Comparison of ENCODE assay signal across 18 cellular contexts in genomic region chr7:128265906-128266300, GRCh38. TPM values are rescaled to one million over a fixed set of nuclear protein-coding genes. Genes with fewer than 3 reads are reported as not detected.
"Had no signal": no experiment of that assay in that cellular context is flagged by ENCODE, and none has a peak within 500 bp of the region (broad histone marks: within the 10 kb centered on the region; RNA-seq: fewer than 3 reads in every experiment).

No MANE protein-coding gene starts in this region.

- H3K27me3 ChIP-seq: neural progenitor cell, vagina had no signal

- H3K4me3 ChIP-seq: heart right ventricle, left lung, neural progenitor cell, skin epidermis, thoracic aorta, vagina had no signal

- DNase-seq: activated CD4-positive, alpha-beta T cell treated with anti-CD3 and anti-CD28 coated beads for 36 hours; activated CD8-positive, alpha-beta memory T cell treated with anti-CD3 and anti-CD28 coated beads, Interleukin-2, amount 50 U/mL, for 48 hours; activated CD8-positive, alpha-beta T cell treated with anti-CD3 and anti-CD28 coated beads, Interleukin-2, amount 10 ng/mL, durations not matched to agents 7 days and 5 days; activated naive CD4-positive, alpha-beta T cell treated with Interleukin-2 at 50 U/mL for 16 hours; activated naive CD8-positive, alpha-beta T cell treated with anti-CD3 and anti-CD28 coated beads, Interleukin-2, amount 50 U/mL, for 24 hours; heart right ventricle; islet precursor cell; left lung; stimulated activated CD4-positive, alpha-beta T cell treated with anti-CD3 and anti-CD28 coated beads, Interleukin-4, amount 100 ng/mL, for 4 hours; stimulated activated naive CD8-positive, alpha-beta T cell treated with anti-CD3 and anti-CD28 coated beads, Interleukin-15, amount 100 ng/mL, for 72 hours; T-helper 9 cell had no signal

- H3K9me3 ChIP-seq: heart right ventricle, left lung, thoracic aorta, vagina had no signal

- H3K79me2 ChIP-seq: parathyroid adenoma had no signal

- H2AFZ ChIP-seq: neural progenitor cell had no signal

- H3K36me3 ChIP-seq: heart right ventricle, left lung, neural progenitor cell, thoracic aorta, vagina had no signal

- H3K27ac ChIP-seq: heart right ventricle, left lung, neural progenitor cell, parathyroid adenoma, thoracic aorta, vagina had no signal

- H3K9ac ChIP-seq: neural progenitor cell, parathyroid adenoma had no signal

RNA-seq across cellular contexts. Expression of gene LEP, which starts 24.8 kb away (rescaled TPM):
- total RNA-seq: activated CD4-positive, alpha-beta T cell treated with anti-CD3 and anti-CD28 coated beads for 36 hours; activated CD8-positive, alpha-beta T cell treated with anti-CD3 and anti-CD28 coated beads, Interleukin-2, amount 10 ng/mL, durations not matched to agents 7 days and 5 days; astrocyte; frontal cortex; thoracic aorta had no signal
